ENCODE assay signal across 9 cellular contexts in genomic region chr2:188978291-188979081, GRCh38. TPM values are rescaled to one million over a fixed set of nuclear protein-coding genes. Genes with fewer than 3 reads are reported as not detected.
DNase-seq lines count a peak whose midpoint lies in the region; ATAC-seq, FAIRE-seq and TF ChIP-seq lines count a peak whose summit lies in the region.
"Had no signal": no experiment of that assay in that cellular context is flagged by ENCODE, and none has a peak within 500 bp of the region (broad histone marks: within the 10 kb centered on the region; RNA-seq: fewer than 3 reads in every experiment).

No MANE protein-coding gene starts in this region.

- H3K27me3 Mint-ChIP-seq in glutamatergic neuron (ENCODE audit: unreplicated experiment) = no peaks in the 10 kb centered on the region

- no peak for TF ChIP-seq POLR2A in GM12878 (IDR thresholded peaks at IDR 0.05; ENCODE audit: low read depth, low read length)

- ATAC-seq in GM21381 (IDR thresholded peaks at IDR 0.05; ENCODE audit: unreplicated experiment) (peak; percentile 75), HG03460 (IDR thresholded peaks at IDR 0.05; ENCODE audit: unreplicated experiment) (peak; percentile 79), GM12878 (peak; percentile 94)

- in situ Hi-C loops in GM12878 (cut with MboI) = no loop called here

- H3K4me3 ChIP-seq in GM12878 (no peak overlapping the region), mesodermal cell (ENCODE audit: extremely low read depth, insufficient read depth, low read length, poor library complexity, severe bottlenecking) (peak overlapping the region; percentile 8)

- no peaks in the 10 kb centered on the region for H3K79me2 ChIP-seq in GM12878 (ENCODE audit: control insufficient read depth, insufficient read depth, low read length)
- H3K79me2 ChIP-seq: parathyroid adenoma had no signal

- peak; percentile 52; the same call in 1 of the 2 replicates for TF ChIP-seq RAD21 in GM12878 (IDR thresholded peaks at IDR 0.05; ENCODE audit: insufficient read depth, low read depth, low read length)

- H3K9ac ChIP-seq in GM12878 (ENCODE audit: control insufficient read depth, insufficient read depth, low read length) = no peak overlapping the region
- H3K9ac ChIP-seq: parathyroid adenoma had no signal

- RAD21 ChIA-PET in GM12878 (lab: Charles Lee; ENCODE audit: unreplicated experiment) = interaction anchor here (0.7 to 4.5 kb wide), 18 partner anchors 8 to 464 kb away, joined by 3 to 54 read pairs (median 5); no protein-coding TSS in a partner anchor

- H3K36me3 ChIP-seq in GM12878 (ENCODE audit: control insufficient read depth in 2 of 2, insufficient read depth in 2 of 2, low read length in 1 of 2) (no peaks in the 10 kb centered on the region), mesodermal cell (ENCODE audit: control insufficient read depth, insufficient read depth, low read length) (no peaks in the 10 kb centered on the region)

- TF ChIP-seq CTCF in GM12878 (IDR thresholded peaks at IDR 0.05 in 2 of 3, conservative IDR thresholded peaks at IDR 0.05 in 1 of 3; ENCODE audit: control insufficient read depth in 2 of 3, extremely low read depth in 1 of 3, insufficient read depth in 1 of 3, low read depth in 3 of 3, low read length in 3 of 3) (peak; percentile 20 to 52 (median 24); a peak in 2 of 6 replicates), glutamatergic neuron (IDR thresholded peaks at IDR 0.05; ENCODE audit: partially characterized antibody, unreplicated experiment) (no peak)

- H3K27me3 ChIP-seq in GM12878 (replicated peaks in 1 of 2; ENCODE audit: control insufficient read depth in 2 of 2, insufficient read depth in 2 of 2, low read length in 1 of 2) = no peaks in the 10 kb centered on the region

- FAIRE-seq in GM12878 (lab: Jason Lieb, UNC) = peak; percentile 86

- CTCF ChIA-PET in GM12878 (lab: Yijun Ruan, JAX) = interaction anchor here (0.6 to 2.3 kb wide), 34 partner anchors 8 to 1479 kb away, joined by 3 to 26 read pairs (median 4); partner anchors contain the start of gene WDR75

- WGBS in GM12878 (ENCODE audit: insufficient coverage, insufficient replicate concordance, low lambda C conversion rate, missing lambda C conversion rate) = under 1% methylated on average over 6 of the region's 6 CpGs
- 40 to 60% methylated on average over 1 of the region's 6 CpGs for WGBS in mesodermal cell (ENCODE audit: insufficient coverage in 2 of 2), 2 experiments

- H3K27ac Mint-ChIP-seq in glutamatergic neuron (ENCODE audit: unreplicated experiment) = no peak overlapping the region

- H3K4me1 ChIP-seq in GM12878 (ENCODE audit: control insufficient read depth, insufficient read depth, low read length) (no peaks in the 10 kb centered on the region), mesodermal cell (ENCODE audit: control insufficient read depth, insufficient read depth, low read length, poor library complexity, severe bottlenecking) (peaks cover 16% of the 10 kb centered on the region)
- H3K4me1 ChIP-seq: parathyroid adenoma had no signal

- H3K4me2 ChIP-seq in GM12878 (ENCODE audit: control insufficient read depth, insufficient read depth) = 0 out of 2 replicates have a peak overlapping the region, but pooled peaks have one; percentile 7

- no peak overlapping the region for H3K4me3 Mint-ChIP-seq in glutamatergic neuron (ENCODE audit: unreplicated experiment)

- intact Hi-C loops in GM12878 (cut with micrococcal nuclease; ENCODE audit: unreplicated experiment) = loop anchor here (2.0 kb wide), 1 partner anchor 454 kb away; no protein-coding TSS in a partner anchor

- no peaks in the 10 kb centered on the region for H3K9me3 Mint-ChIP-seq in glutamatergic neuron (ENCODE audit: unreplicated experiment)

- DNase-seq in GM04504 (ENCODE audit: low read depth) (peak; percentile 56), GM12878 (ENCODE audit: low read depth, low spot score) (peak; percentile 23), NK-92 (lab: John Stamatoyannopoulos, UW; ENCODE audit: unreplicated experiment) (no peak), glutamatergic neuron (no peak)
- no peak for DNase-seq in activated CD8-positive, alpha-beta memory T cell treated with anti-CD3 and anti-CD28 coated beads, Interleukin-2, amount 50 U/mL, for 4 hours

- H2AFZ ChIP-seq in GM12878 (ENCODE audit: control insufficient read depth, low read depth, low read length) = no peak overlapping the region
- H2AFZ ChIP-seq: parathyroid adenoma had no signal

- peak; percentile 62 to 70; a peak in 3 of 4 replicates for TF ChIP-seq EP300 in GM12878 (IDR thresholded peaks at IDR 0.05; ENCODE audit: borderline replicate concordance in 1 of 2, control insufficient read depth in 1 of 2, low read depth in 2 of 2, low read length in 2 of 2)

- H3K36me3 Mint-ChIP-seq in glutamatergic neuron (ENCODE audit: unreplicated experiment) = no peaks in the 10 kb centered on the region

- no TSS peak for BruUV-seq in GM12878 (replicated peaks; lab: Mats Ljungman, UMichigan)

- H4K20me1 ChIP-seq in GM12878 (ENCODE audit: control insufficient read depth, insufficient read depth) = no peaks in the 10 kb centered on the region

- SMC1A ChIA-PET in GM12878 (lab: Charles Lee; ENCODE audit: uncharacterized antibody, unreplicated experiment) = interaction anchor here (0.6 to 9.9 kb wide), 29 partner anchors 8 to 1479 kb away, joined by 3 to 172 read pairs (median 3); no protein-coding TSS in a partner anchor

- POLR2A ChIA-PET in GM12878 (lab: Charles Lee) = interaction anchor here (0.6 to 1.0 kb wide), 4 partner anchors 9 to 466 kb away, joined by 3 to 4 read pairs (median 3); no protein-coding TSS in a partner anchor

- H3K9me3 ChIP-seq in GM12878 (replicated peaks; ENCODE audit: control insufficient read depth, insufficient read depth, low read length) = no peaks in the 10 kb centered on the region
- H3K9me3 ChIP-seq in mesodermal cell (ENCODE audit: control insufficient read depth, low read length) = no peaks in the 10 kb centered on the region

- H3K4me1 Mint-ChIP-seq in glutamatergic neuron (ENCODE audit: low read depth, unreplicated experiment) = no peaks in the 10 kb centered on the region

- H3K27ac ChIP-seq in GM12878 (ENCODE audit: control insufficient read depth, insufficient read depth) (no peak overlapping the region), mesodermal cell (ENCODE audit: low read depth, low read length, severe bottlenecking) (peak overlapping the region; percentile 97)
- H3K27ac ChIP-seq: parathyroid adenoma had no signal

TF ChIP-seq in GM12878, 131 proteins besides CTCF, POLR2A, EP300 and RAD21 (continues in another document):
- TF ChIP-seq BRCA1 (IDR thresholded peaks at IDR 0.05; ENCODE audit: low read depth, low read length) = no peak
- no peak for TF ChIP-seq MYB (IDR thresholded peaks at IDR 0.05; ENCODE audit: borderline replicate concordance, low read depth, low read length)
- TF ChIP-seq RCOR1 (conservative IDR thresholded peaks at IDR 0.05; ENCODE audit: low read depth, low read length) = no peak
- TF ChIP-seq ETV6 (conservative IDR thresholded peaks at IDR 0.05 in 1 of 2, IDR thresholded peaks at IDR 0.05 in 1 of 2; ENCODE audit: borderline replicate concordance in 1 of 2, low read depth in 1 of 2) = no peak
- no peak for TF ChIP-seq ASH2L (IDR thresholded peaks at IDR 0.05; ENCODE audit: borderline replicate concordance, low read depth)
- TF ChIP-seq GABPA (IDR thresholded peaks at IDR 0.05; ENCODE audit: low read depth) = peak; percentile 39; the same call in 1 of the 2 replicates

RNA-seq across cellular contexts. Expression of gene COL3A1, which starts 4.3 kb away (rescaled TPM):
- 0.17 TPM in 1 of 2 replicates, not detected in the other for total RNA-seq in GM12878 (2013; cell fraction: nucleolus; rRNA removed)
- total RNA-seq in GM12878 (2014; rRNA removed) = 0.11 and 0.16 TPM in 2 replicates
- total RNA-seq in GM12878 (2014; rRNA removed; fragmentation: Illumina TruSeq; extraction: Trizol) = 0.04 and 0.09 TPM in 2 replicates
- 0.67 and 0.74 TPM in 2 replicates for total RNA-seq in GM12878 (2021)
- 0.08 TPM for polyA plus RNA-seq in GM12878 (2011; ENCODE audit: low read depth)
- not detected in 2 replicates for polyA plus RNA-seq in GM12878 (2011; rRNA removed)
- polyA plus RNA-seq in GM12878 (2011; cell fraction: cytosol; rRNA removed) = not detected in 2 replicates
- polyA plus RNA-seq in GM12878 (2011; cell fraction: nucleus; rRNA removed) = not detected in 2 replicates
- polyA plus RNA-seq in GM12878 (2012) = 0.07 and 0.10 TPM in 2 replicates
- polyA plus RNA-seq in GM12878 (2014; fragmentation: Illumina TruSeq; extraction: Trizol) = 0.06 and 0.32 TPM in 2 replicates
- polyA plus RNA-seq in GM12878 (2014; fragmentation: Nextera tagmentation; extraction: Ambion mirVana) = under 1 TPM in 1 of 2 experiments, not detected in 1; 0.07 TPM
- 0.09 and 0.11 TPM in 2 replicates for polyA plus RNA-seq in GM12878 (2014; rRNA removed)
- under 1 TPM; 0.16 to 0.27 TPM for polyA plus RNA-seq in GM12878 (2016; fragmentation: Nextera tagmentation; extraction: Ambion mirVana)
- polyA minus RNA-seq in GM12878 (2011; rRNA and poly(A)+ RNA removed) = not detected in 2 replicates
- not detected in 2 replicates for polyA minus RNA-seq in GM12878 (2011; cell fraction: cytosol; rRNA and poly(A)+ RNA removed)
- polyA minus RNA-seq in GM12878 (2011; cell fraction: nucleus; rRNA and poly(A)+ RNA removed) = not detected in 2 replicates
- 859 TPM for polyA plus RNA-seq in mesodermal cell (2013, experiment 1 of 2)
- polyA plus RNA-seq in mesodermal cell (2013, experiment 2 of 2) = 960 TPM
- total RNA-seq in glutamatergic neuron (ENCODE audit: unreplicated experiment) = not detected

Comparison
In these comparisons a context has a peak if more than half of its experiments do, and no peak if none do; other contexts are left out.
1. DNase-seq: peak in GM04504 (single experiment) and GM12878 (single experiment); none in NK-92 (single experiment), activated CD8-positive, alpha-beta memory T cell treated with anti-CD3 and anti-CD28 coated beads, Interleukin-2, amount 50 U/mL, for 4 hours (single experiment) and glutamatergic neuron (single experiment).
2. Peak in every context shown above with its lines, with median percentiles within 50 percentile points of each other: ATAC-seq.